In genomic region chr5:172570594-172571334, GRCh38 we compare ENCODE assay signal across 22 cellular contexts.
"Had no signal": no experiment of that assay in that cellular context is flagged by ENCODE, and none has a peak within 500 bp of the region (broad histone marks: within the 10 kb centered on the region; RNA-seq: fewer than 3 reads in every experiment).

No MANE protein-coding gene starts in this region.

- H3K27ac ChIP-seq: pancreas, spleen, testis had no signal

- H3K9me3 Mint-ChIP-seq: activated naive CD4-positive, alpha-beta T cell treated with anti-CD3 and anti-CD28 coated beads, Interleukin-2, amount 50 U/mL, for 72 hours; activated T-cell treated with anti-CD3 and anti-CD28 coated beads, Interleukin-2, amount 50 U/mL, for 72 hours; central memory CD8-positive, alpha-beta T cell; dendritic cell treated with granulocyte-macrophage colony-stimulating factor and Interleukin-4, amounts not matched to agents 40 ng/mL and 50 ng/mL, for 4 days; endodermal cell; nephron had no signal

- H3K27ac Mint-ChIP-seq: activated naive CD4-positive, alpha-beta T cell treated with anti-CD3 and anti-CD28 coated beads, Interleukin-2, amount 50 U/mL, for 72 hours; activated T-cell treated with anti-CD3 and anti-CD28 coated beads, Interleukin-2, amount 50 U/mL, for 72 hours; dendritic cell treated with granulocyte-macrophage colony-stimulating factor and Interleukin-4, amounts not matched to agents 40 ng/mL and 50 ng/mL, for 4 days; endodermal cell; nephron had no signal

- H3K4me1 Mint-ChIP-seq: central memory CD8-positive, alpha-beta T cell had no signal

- H3K27me3 ChIP-seq: breast epithelium, pancreas, testis had no signal

- H3K4me3 ChIP-seq: breast epithelium, pancreas, spleen, testis had no signal

- H3K4me3 Mint-ChIP-seq: activated T-cell treated with anti-CD3 and anti-CD28 coated beads, Interleukin-2, amount 50 U/mL, for 72 hours; central memory CD8-positive, alpha-beta T cell; dendritic cell treated with granulocyte-macrophage colony-stimulating factor and Interleukin-4, amounts not matched to agents 40 ng/mL and 50 ng/mL, for 4 days; endodermal cell; nephron had no signal

- H3K9me3 ChIP-seq: breast epithelium, pancreas, testis had no signal

- H3K36me3 Mint-ChIP-seq: activated naive CD4-positive, alpha-beta T cell treated with anti-CD3 and anti-CD28 coated beads, Interleukin-2, amount 50 U/mL, for 72 hours had no signal

- DNase-seq: activated CD4-positive, alpha-beta T cell treated with anti-CD3 and anti-CD28 coated beads for 4 hours; activated CD4-positive, alpha-beta T cell treated with anti-CD3 and anti-CD28 coated beads, Interleukin-2, amount 50 U/mL, for 4 hours; activated naive CD4-positive, alpha-beta T cell; activated T-cell treated with anti-CD3 and anti-CD28 coated beads for 4 hours; activated T-cell treated with anti-CD3 and anti-CD28 coated beads, Interleukin-2, amount 50 U/mL, for 72 hours; left cardiac atrium; mammary epithelial cell; nucleus accumbens; pancreas; right cardiac atrium; spleen; stimulated activated CD4-positive, alpha-beta T cell treated with anti-CD3 and anti-CD28 coated beads, Interleukin-2, amount 100 ng/mL, for 48 hours; stimulated activated naive CD4-positive, alpha-beta T cell treated with Interleukin-2 at 50 U/mL for 16 hours; T-helper 2 cell; testis; trophoblast cell had no signal

- H3K36me3 ChIP-seq: breast epithelium, pancreas, spleen had no signal

- ATAC-seq: activated naive CD4-positive, alpha-beta T cell treated with anti-CD3 and anti-CD28 coated beads, Interleukin-2, amount 50 U/mL, for 72 hours; activated T-cell treated with anti-CD3 and anti-CD28 coated beads, Interleukin-2, amount 50 U/mL, for 72 hours; left cardiac atrium; right cardiac atrium had no signal

- H3K4me1 ChIP-seq: breast epithelium, pancreas, spleen had no signal
